ENCODE assay signal across 1 cellular context in genomic region chr16:80700558-80700957, GRCh38.
TF ChIP-seq lines count a peak whose summit lies in the region.

No MANE protein-coding gene starts in this region.

TF ChIP-seq in GM23338, 12 proteins besides CTCF, POLR2A, EP300 and RAD21 (continued from another document):
- no peak for TF ChIP-seq ETS1 (IDR thresholded peaks at IDR 0.05)
- TF ChIP-seq NANOG (IDR thresholded peaks at IDR 0.05; ENCODE audit: borderline replicate concordance), result no peak
- TF ChIP-seq EZH2phosphoT487 (IDR thresholded peaks at IDR 0.05; ENCODE audit: unreplicated experiment), result no peak
- TF ChIP-seq CREB1 (CRISPR knock-in tag; IDR thresholded peaks at IDR 0.05; ENCODE audit: low read depth), result no peak
- TF ChIP-seq JUNB (IDR thresholded peaks at IDR 0.05; ENCODE audit: unreplicated experiment), result no peak
- TF ChIP-seq ZNF114 (CRISPR knock-in tag; IDR thresholded peaks at IDR 0.05), result no peak
